In genomic region chrX:103999234-103999633, GRCh38 we compare ENCODE assay signal across 1 cellular context.
TF ChIP-seq lines count a peak whose summit lies in the region.

No MANE protein-coding gene starts in this region.

TF ChIP-seq in GM12878, 131 proteins besides CTCF, POLR2A, EP300 and RAD21:
- TF ChIP-seq EGR1 (IDR thresholded peaks at IDR 0.05; ENCODE audit: borderline replicate concordance in 1 of 2, low read depth in 2 of 2, low read length in 2 of 2) = no peak
- TF ChIP-seq PAX8 (IDR thresholded peaks at IDR 0.05) = no peak
- no peak for TF ChIP-seq HCFC1 (IDR thresholded peaks at IDR 0.05; ENCODE audit: low read length)
- 0 out of 2 replicates have a peak, but pooled peaks have one; percentile 37 for TF ChIP-seq RFX5 (IDR thresholded peaks at IDR 0.05; ENCODE audit: low read depth, low read length)
